In genomic region chr19:2328401-2329161, GRCh38 we compare ENCODE assay signal across 8 cellular contexts. TPM values are rescaled to one million over a fixed set of nuclear protein-coding genes. Genes with fewer than 3 reads are reported as not detected.
DNase-seq lines count a peak whose midpoint lies in the region; ATAC-seq, FAIRE-seq and TF ChIP-seq lines count a peak whose summit lies in the region.

Gene LSM7, minus strand, starts transcription at chr19:2328586. Its CDS starts 20 bp downstream, at chr19:2328566.
Gene SPPL2B, plus strand, starts transcription at chr19:2328684. Its CDS starts 26 bp downstream, at chr19:2328710.

- H3K4me1 ChIP-seq in mammary epithelial cell (ENCODE audit: insufficient read depth, low read length) (peaks cover 13% of the 10 kb centered on the region), small intestine (ENCODE audit: control insufficient read depth in 2 of 2, insufficient read depth in 1 of 2, low read depth in 1 of 2, low read length in 1 of 2) (peaks cover 2 to 5% of the 10 kb centered on the region in 2 donors)

- peak within 1 kb of the TSS; percentile 74 for H3K4me2 ChIP-seq in mammary epithelial cell (ENCODE audit: insufficient read depth, low read depth, low read length)

- peaks cover 3% of the 10 kb centered on the region for H3K36me3 ChIP-seq in mammary epithelial cell (ENCODE audit: insufficient read depth, low read length)
- peaks cover 3 to 5% of the 10 kb centered on the region in 2 donors for H3K36me3 ChIP-seq in small intestine (ENCODE audit: control insufficient read depth in 2 of 2, insufficient read depth in 2 of 2, low read length in 2 of 2)

- peak within 1 kb of the TSS; percentile 96 for H3K4me3 ChIP-seq in WI38 (ENCODE audit: low read depth, low read length)
- peak within 1 kb of the TSS; percentile 69 to 81 (median 81) for H3K4me3 ChIP-seq in mammary epithelial cell (replicated peaks in 1 of 3; ENCODE audit: insufficient read depth in 1 of 3, low read depth in 2 of 3, low read length in 3 of 3)
- H3K4me3 ChIP-seq in small intestine (ENCODE audit: low read depth in 1 of 2, low read length in 2 of 2): peak within 1 kb of the TSS; percentile 92 to 94

- H3K79me2 ChIP-seq in mammary epithelial cell (ENCODE audit: insufficient read depth, low read length): peaks cover 90% of the 10 kb centered on the region

- ATAC-seq in HG03039 (IDR thresholded peaks at IDR 0.05; ENCODE audit: unreplicated experiment) (peak; percentile 63), GM18861 (IDR thresholded peaks at IDR 0.05; ENCODE audit: unreplicated experiment) (no peak)

- H4K20me1 ChIP-seq in mammary epithelial cell (ENCODE audit: insufficient read depth, low read length): no peaks in the 10 kb centered on the region

- in situ Hi-C loops in mammary epithelial cell (cut with MboI; ENCODE audit: low sequenced_read_pairs in 2 of 2): no loop called here

- TF ChIP-seq CTCF in WI38 (IDR thresholded peaks at IDR 0.05; ENCODE audit: low read depth, low read length) (no peak), mammary epithelial cell (conservative IDR thresholded peaks at IDR 0.05 in 1 of 2, IDR thresholded peaks at IDR 0.05 in 1 of 2; ENCODE audit: extremely low read depth in 1 of 2, insufficient read depth in 1 of 2, low read depth in 1 of 2, low read length in 2 of 2) (no peak)

- intact Hi-C loops in mammary epithelial cell (cut with micrococcal nuclease): no loop called here

- CTCF ChIA-PET in mammary epithelial cell (lab: Charles Lee; ENCODE audit: low non-redundant PET): interaction anchor here (0.6 kb wide), 1 partner anchor 513 kb away, joined by 4 read pairs; the partner anchor contains the start of gene ZNF555

- WGBS in mammary epithelial cell (ENCODE audit: low coverage, missing lambda C conversion rate): 4% methylated on average over 49 of the region's 89 CpGs
- 0% methylated on average over 85 to 89 of the region's 89 CpGs for WGBS in small intestine, 3 donors

- DNase-seq in NCI-H2171 treated with DMSO at 0.1 percent for 48 hours (lab: John Stamatoyannopoulos, UW): peak; percentile 85
- DNase-seq in mammary epithelial cell: peak; percentile 83
- DNase-seq in iPS-NIHi7 (ENCODE audit: extremely low spot score): peak; percentile 99
- peak; percentile 89 for DNase-seq in small intestine

- peak within 1 kb of the TSS; percentile 86 for H3K9ac ChIP-seq in mammary epithelial cell (ENCODE audit: insufficient read depth, low read length)

- peak; percentile 92 for TF ChIP-seq POLR2A in GM15510 (IDR thresholded peaks at IDR 0.05; ENCODE audit: borderline replicate concordance, extremely low read depth, insufficient read length)

- peak within 1 kb of the TSS; percentile 79 for H3K27ac ChIP-seq in mammary epithelial cell (ENCODE audit: insufficient read depth, low read depth, low read length)
- peak within 1 kb of the TSS; percentile 92 to 96 for H3K27ac ChIP-seq in small intestine (ENCODE audit: low read depth in 1 of 2, low read length in 1 of 2)

- peak within 1 kb of the TSS; percentile 88 for H2AFZ ChIP-seq in mammary epithelial cell (ENCODE audit: low read depth, low read length)

- dilution Hi-C loops in mammary epithelial cell (cut with HindIII; ENCODE audit: low sequenced_read_pairs): loop anchor here (5.0 kb wide), 8 partner anchors 39 to 456 kb away; partner anchors contain the start of genes PLEKHJ1 and SF3A2

- BruUV-seq in mammary epithelial cell (replicated peaks; lab: Mats Ljungman, UMichigan): no TSS peak

- H3K9me3 ChIP-seq in mammary epithelial cell (replicated peaks; ENCODE audit: insufficient read depth, low read length): no peaks in the 10 kb centered on the region
- H3K9me3 ChIP-seq in small intestine (ENCODE audit: control insufficient read depth, low read depth): no peaks in the 10 kb centered on the region

- H3K27me3 ChIP-seq in mammary epithelial cell (ENCODE audit: insufficient read depth, low read length) (no peaks in the 10 kb centered on the region), small intestine (ENCODE audit: control insufficient read depth in 2 of 2, insufficient read depth in 2 of 2, low read length in 2 of 2) (no peaks in the 10 kb centered on the region)

- FAIRE-seq in small intestine (lab: Jason Lieb, UNC): no peak

RNA-seq across cellular contexts. Expression of gene LSM7, which starts in this region (rescaled TPM):
- 10 to 100 TPM; 67.7 to 91.6 TPM for total RNA-seq in mammary epithelial cell
- 442 TPM for polyA plus RNA-seq in mammary epithelial cell
- polyA minus RNA-seq in mammary epithelial cell: 35.3 TPM
- 100 to 1,000 TPM; 233 to 471 (median 333) TPM for polyA plus RNA-seq in small intestine

RNA-seq across cellular contexts. Expression of gene SPPL2B, which starts in this region (rescaled TPM):
- total RNA-seq in mammary epithelial cell: 10 to 100 TPM; 21.8 to 50.7 TPM
- polyA plus RNA-seq in mammary epithelial cell: 13.5 TPM
- 3.9 TPM for polyA minus RNA-seq in mammary epithelial cell
- polyA plus RNA-seq in small intestine: 10 to 100 TPM; 69.3 to 82.6 (median 73.8) TPM
